12 cellular contexts compared by ENCODE assay signal in genomic region chr3:60027335-60027734, GRCh38.
A peak's percentile ranks its signal among the peaks of the same experiment; 100 is the strongest.
DNase-seq lines count a peak whose midpoint lies in the region; ATAC-seq lines count a peak whose summit lies in the region.
"Had no signal": no experiment of that assay in that cellular context is flagged by ENCODE, and none has a peak within 500 bp of the region (broad histone marks: within the 10 kb centered on the region; RNA-seq: fewer than 3 reads in every experiment).

No MANE protein-coding gene starts in this region.

- intact Hi-C loops in activated T-helper 1 cell treated with anti-CD3 and anti-CD28 coated beads, Interleukin-12 subunit alpha, Interleukin-12 subunit beta, Interleukin-2, Interleukin-4 antibody, amounts not matched to agents 30 ng/mL and 10 ng/mL and 1 ng/mL, durations not matched to agents 14 hours and 24 hours and 36 hours (cut with micrococcal nuclease), result no loop called here
- intact Hi-C loops in Right ventricle myocardium superior (cut with DNase I), result no loop called here

- no peaks in the 10 kb centered on the region for H3K27me3 Mint-ChIP-seq in activated T-cell treated with anti-CD3 and anti-CD28 coated beads, Interleukin-2, amount 50 U/mL, for 24 hours
- no peaks in the 10 kb centered on the region for H3K27me3 Mint-ChIP-seq in stimulated activated naive CD8-positive, alpha-beta T cell treated with anti-CD3 and anti-CD28 coated beads, Interleukin-15, Interleukin-2, amounts not matched to agents 100 ng/mL and 50 ng/mL, for 24 hours
- H3K27me3 Mint-ChIP-seq in stimulated activated naive CD8-positive, alpha-beta T cell treated with anti-CD3 and anti-CD28 coated beads, Interleukin-15, amount 100 ng/mL, for 72 hours, result no peaks in the 10 kb centered on the region
- H3K27me3 Mint-ChIP-seq in activated T-helper 1 cell treated with anti-CD3 and anti-CD28 coated beads, Interleukin-12 subunit alpha, Interleukin-12 subunit beta, Interleukin-2, Interleukin-4 antibody, amounts not matched to agents 30 ng/mL and 10 ng/mL and 1 ng/mL, durations not matched to agents 14 hours and 24 hours and 36 hours (ENCODE audit: insufficient read depth), result no peaks in the 10 kb centered on the region

- no peak for ATAC-seq in stimulated activated naive CD8-positive, alpha-beta T cell treated with anti-CD3 and anti-CD28 coated beads, Interleukin-15, amount 100 ng/mL, for 72 hours
- no peak for ATAC-seq in Right ventricle myocardium superior (ENCODE audit: poor library complexity)
- ATAC-seq: A549 had no signal

- no peak for DNase-seq in activated T-cell treated with anti-CD3 and anti-CD28 coated beads, Interleukin-2, amount 50 U/mL, for 24 hours
- no peak for DNase-seq in activated T-cell treated with anti-CD3 and anti-CD28 coated beads for 4 hours
- DNase-seq in stimulated activated naive CD8-positive, alpha-beta T cell treated with anti-CD3 and anti-CD28 coated beads, Interleukin-15, amount 100 ng/mL, for 72 hours, result no peak
- no peak for DNase-seq in activated T-helper 1 cell treated with anti-CD3 and anti-CD28 coated beads, Interleukin-12 subunit alpha, Interleukin-12 subunit beta, Interleukin-2, Interleukin-4 antibody, amounts not matched to agents 30 ng/mL and 10 ng/mL and 1 ng/mL, durations not matched to agents 14 hours and 24 hours and 36 hours (ENCODE audit: low spot score)
- DNase-seq in Right ventricle myocardium superior, result no peak
- DNase-seq in NCI-H2081 (lab: John Stamatoyannopoulos, UW), result no peak
- DNase-seq: NCI-H1105 treated with DMSO at 0.1 percent for 48 hours, NCI-H1694, NCI-H748 treated with DMSO at 0.1 percent for 48 hours, SHP77 had no signal

- H3K36me3 Mint-ChIP-seq in activated T-cell treated with anti-CD3 and anti-CD28 coated beads, Interleukin-2, amount 50 U/mL, for 24 hours (ENCODE audit: low read depth), result no peaks in the 10 kb centered on the region
- H3K36me3 Mint-ChIP-seq in stimulated activated naive CD8-positive, alpha-beta T cell treated with anti-CD3 and anti-CD28 coated beads, Interleukin-15, Interleukin-2, amounts not matched to agents 100 ng/mL and 50 ng/mL, for 24 hours (ENCODE audit: low read depth), result no peaks in the 10 kb centered on the region
- peaks cover 39% of the 10 kb centered on the region for H3K36me3 Mint-ChIP-seq in activated T-helper 1 cell treated with anti-CD3 and anti-CD28 coated beads, Interleukin-12 subunit alpha, Interleukin-12 subunit beta, Interleukin-2, Interleukin-4 antibody, amounts not matched to agents 30 ng/mL and 10 ng/mL and 1 ng/mL, durations not matched to agents 14 hours and 24 hours and 36 hours (ENCODE audit: low read depth)

- H3K4me1 Mint-ChIP-seq in activated T-cell treated with anti-CD3 and anti-CD28 coated beads, Interleukin-2, amount 50 U/mL, for 24 hours (ENCODE audit: low read depth), result peaks cover 56% of the 10 kb centered on the region
- H3K4me1 Mint-ChIP-seq in stimulated activated naive CD8-positive, alpha-beta T cell treated with anti-CD3 and anti-CD28 coated beads, Interleukin-15, Interleukin-2, amounts not matched to agents 100 ng/mL and 50 ng/mL, for 24 hours (ENCODE audit: low read depth), result peaks cover 34% of the 10 kb centered on the region
- peaks cover 56% of the 10 kb centered on the region for H3K4me1 Mint-ChIP-seq in stimulated activated naive CD8-positive, alpha-beta T cell treated with anti-CD3 and anti-CD28 coated beads, Interleukin-15, amount 100 ng/mL, for 72 hours
- H3K4me1 Mint-ChIP-seq in activated T-helper 1 cell treated with anti-CD3 and anti-CD28 coated beads, Interleukin-12 subunit alpha, Interleukin-12 subunit beta, Interleukin-2, Interleukin-4 antibody, amounts not matched to agents 30 ng/mL and 10 ng/mL and 1 ng/mL, durations not matched to agents 14 hours and 24 hours and 36 hours (ENCODE audit: low read depth), result peaks cover 73% of the 10 kb centered on the region

- H3K4me3 Mint-ChIP-seq in activated T-cell treated with anti-CD3 and anti-CD28 coated beads, Interleukin-2, amount 50 U/mL, for 24 hours, result peak overlapping the region; percentile 7
- peak overlapping the region; percentile 12 for H3K4me3 Mint-ChIP-seq in stimulated activated naive CD8-positive, alpha-beta T cell treated with anti-CD3 and anti-CD28 coated beads, Interleukin-15, Interleukin-2, amounts not matched to agents 100 ng/mL and 50 ng/mL, for 24 hours
- peak overlapping the region in 1 of 2 donors; percentile 56 for H3K4me3 Mint-ChIP-seq in stimulated activated naive CD8-positive, alpha-beta T cell treated with anti-CD3 and anti-CD28 coated beads, Interleukin-15, amount 100 ng/mL, for 72 hours
- peak overlapping the region; percentile 32 for H3K4me3 Mint-ChIP-seq in activated T-helper 1 cell treated with anti-CD3 and anti-CD28 coated beads, Interleukin-12 subunit alpha, Interleukin-12 subunit beta, Interleukin-2, Interleukin-4 antibody, amounts not matched to agents 30 ng/mL and 10 ng/mL and 1 ng/mL, durations not matched to agents 14 hours and 24 hours and 36 hours

- H3K9me3 Mint-ChIP-seq in activated T-cell treated with anti-CD3 and anti-CD28 coated beads, Interleukin-2, amount 50 U/mL, for 24 hours, result no peaks in the 10 kb centered on the region
- H3K9me3 Mint-ChIP-seq in stimulated activated naive CD8-positive, alpha-beta T cell treated with anti-CD3 and anti-CD28 coated beads, Interleukin-15, Interleukin-2, amounts not matched to agents 100 ng/mL and 50 ng/mL, for 24 hours, result no peaks in the 10 kb centered on the region
- peaks cover 0 to 5% of the 10 kb centered on the region in 2 donors for H3K9me3 Mint-ChIP-seq in stimulated activated naive CD8-positive, alpha-beta T cell treated with anti-CD3 and anti-CD28 coated beads, Interleukin-15, amount 100 ng/mL, for 72 hours
- peaks cover 11% of the 10 kb centered on the region for H3K9me3 Mint-ChIP-seq in activated T-helper 1 cell treated with anti-CD3 and anti-CD28 coated beads, Interleukin-12 subunit alpha, Interleukin-12 subunit beta, Interleukin-2, Interleukin-4 antibody, amounts not matched to agents 30 ng/mL and 10 ng/mL and 1 ng/mL, durations not matched to agents 14 hours and 24 hours and 36 hours

- H3K27ac Mint-ChIP-seq in activated T-cell treated with anti-CD3 and anti-CD28 coated beads, Interleukin-2, amount 50 U/mL, for 24 hours, result peak overlapping the region; percentile 53
- H3K27ac Mint-ChIP-seq in stimulated activated naive CD8-positive, alpha-beta T cell treated with anti-CD3 and anti-CD28 coated beads, Interleukin-15, Interleukin-2, amounts not matched to agents 100 ng/mL and 50 ng/mL, for 24 hours, result no peak overlapping the region
- peak overlapping the region in 1 of 2 donors; percentile 54 for H3K27ac Mint-ChIP-seq in stimulated activated naive CD8-positive, alpha-beta T cell treated with anti-CD3 and anti-CD28 coated beads, Interleukin-15, amount 100 ng/mL, for 72 hours
- peak overlapping the region; percentile 75 for H3K27ac Mint-ChIP-seq in activated T-helper 1 cell treated with anti-CD3 and anti-CD28 coated beads, Interleukin-12 subunit alpha, Interleukin-12 subunit beta, Interleukin-2, Interleukin-4 antibody, amounts not matched to agents 30 ng/mL and 10 ng/mL and 1 ng/mL, durations not matched to agents 14 hours and 24 hours and 36 hours
